ENCODE assay signal across 14 cellular contexts in genomic region chr1:151822404-151822803, GRCh38. TPM values are rescaled to one million over a fixed set of nuclear protein-coding genes. Genes with fewer than 3 reads are reported as not detected.
DNase-seq lines count a peak whose midpoint lies in the region; ATAC-seq and TF ChIP-seq lines count a peak whose summit lies in the region.
"Had no signal": no experiment of that assay in that cellular context is flagged by ENCODE, and none has a peak within 500 bp of the region (broad histone marks: within the 10 kb centered on the region; RNA-seq: fewer than 3 reads in every experiment).

No MANE protein-coding gene starts in this region.

- H3K27me3 ChIP-seq in CD8-positive, alpha-beta memory T cell (ENCODE audit: insufficient read depth, low read length, poor library complexity, severe bottlenecking) = no peaks in the 10 kb centered on the region
- no peaks in the 10 kb centered on the region for H3K27me3 ChIP-seq in foreskin keratinocyte
- H3K27me3 ChIP-seq: ovary had no signal

- H3K9me3 Mint-ChIP-seq in CD8-positive, alpha-beta memory T cell = no peaks in the 10 kb centered on the region

- peaks cover 0 to 8% (median 0%) of the 10 kb centered on the region in 3 donors for H3K36me3 Mint-ChIP-seq in CD8-positive, alpha-beta memory T cell
- peaks cover 11% of the 10 kb centered on the region for H3K36me3 Mint-ChIP-seq in T-helper 17 cell (ENCODE audit: low read depth)

- peaks cover 41% of the 10 kb centered on the region for H3K4me1 ChIP-seq in CD8-positive, alpha-beta memory T cell (ENCODE audit: insufficient read depth, low read length)
- H3K4me1 ChIP-seq in foreskin keratinocyte = no peaks in the 10 kb centered on the region

- peak overlapping the region; percentile 29 to 97 (median 87) for H3K4me3 Mint-ChIP-seq in CD8-positive, alpha-beta memory T cell
- H3K4me3 Mint-ChIP-seq in T-helper 17 cell = peak overlapping the region; percentile 97

- no peak overlapping the region for H3K4me3 ChIP-seq in CD8-positive, alpha-beta memory T cell (ENCODE audit: low read length)
- H3K4me3 ChIP-seq: ovary had no signal

- no peaks in the 10 kb centered on the region for H3K36me3 ChIP-seq in CD8-positive, alpha-beta memory T cell (ENCODE audit: insufficient read depth, low read length)
- H3K36me3 ChIP-seq: ovary had no signal

- H3K9me3 ChIP-seq in CD8-positive, alpha-beta memory T cell (ENCODE audit: low read length) = no peaks in the 10 kb centered on the region
- no peaks in the 10 kb centered on the region for H3K9me3 ChIP-seq in T-helper 17 cell (ENCODE audit: control insufficient read depth, low read length, poor library complexity, severe bottlenecking)
- H3K9me3 ChIP-seq: ovary had no signal

- CTCF ChIA-PET in CD8-positive, alpha-beta memory T cell (lab: Charles Lee) = interaction anchor here (2.0 kb wide), 1 partner anchor 11 kb away, joined by 7 read pairs; no protein-coding TSS in a partner anchor

- POLR2A ChIA-PET in CD8-positive, alpha-beta memory T cell (lab: Charles Lee) = no interaction called here

- peaks cover 51 to 58% (median 58%) of the 10 kb centered on the region in 3 donors for H3K4me1 Mint-ChIP-seq in CD8-positive, alpha-beta memory T cell
- H3K4me1 Mint-ChIP-seq in T-helper 17 cell = peaks cover 77% of the 10 kb centered on the region

- H3K27me3 Mint-ChIP-seq in CD8-positive, alpha-beta memory T cell = no peaks in the 10 kb centered on the region
- no peaks in the 10 kb centered on the region for H3K27me3 Mint-ChIP-seq in T-helper 17 cell

- no peak overlapping the region for H3K27ac ChIP-seq in CD8-positive, alpha-beta memory T cell (ENCODE audit: low read depth, low read length)
- H3K27ac ChIP-seq in foreskin keratinocyte = no peak overlapping the region
- H3K27ac ChIP-seq: ovary had no signal

- TF ChIP-seq CTCF in foreskin keratinocyte (conservative IDR thresholded peaks at IDR 0.05) = no peak

- peak overlapping the region in 7 of 8 donors; percentile 54 to 98 (median 89) for H3K27ac Mint-ChIP-seq in CD8-positive, alpha-beta memory T cell
- H3K27ac Mint-ChIP-seq in T-helper 17 cell = peak overlapping the region; percentile 98

- no peak for DNase-seq in CD8-positive, alpha-beta memory T cell
- DNase-seq in T-helper 17 cell (peak in 1 of 3 donors; percentile 48), NCI-H345 (lab: John Stamatoyannopoulos, UW) (no peak), foreskin keratinocyte (no peak)
- peak; percentile 36 for DNase-seq in activated naive CD4-positive, alpha-beta T cell treated with anti-CD3 and anti-CD28 coated beads, Interleukin-2, amount 50 U/mL, for 16 hours
- peak; percentile 56 to 60 for DNase-seq in stimulated activated CD4-positive, alpha-beta T cell treated with anti-CD3 and anti-CD28 coated beads, Interleukin-15, amount 100 ng/mL, for 48 hours (ENCODE audit: low read depth in 2 of 2)
- DNase-seq: NCI-H1105, NCI-H524, ovary, SHP77 treated with DMSO at 0.1 percent for 48 hours had no signal

- peak; percentile 24 for ATAC-seq in T-helper 17 cell
- ATAC-seq in foreskin keratinocyte = no peak
- ATAC-seq in GM21528 (IDR thresholded peaks at IDR 0.05; ENCODE audit: low FRiP score, unreplicated experiment) = no peak
- ATAC-seq in HG03135 (IDR thresholded peaks at IDR 0.05; ENCODE audit: unreplicated experiment) = no peak

RNA-seq across cellular contexts. Expression of gene RORC, which starts 9.2 kb away (rescaled TPM):
- 1 to 10 TPM; 1.3 to 1.5 TPM for total RNA-seq in CD8-positive, alpha-beta memory T cell
- 46.4 TPM for polyA plus RNA-seq in CD8-positive, alpha-beta memory T cell
- total RNA-seq in T-helper 17 cell = 10 to 100 TPM; 38.4 to 42.5 TPM
- not detected in 2 replicates for total RNA-seq in foreskin keratinocyte
- polyA plus RNA-seq in foreskin keratinocyte = 0.02 TPM in 1 of 2 replicates, not detected in the other
- polyA plus RNA-seq: BJ had no signal

RNA-seq across cellular contexts. Expression of gene LINGO4, which starts 17.2 kb away (rescaled TPM):
- total RNA-seq in CD8-positive, alpha-beta memory T cell = under 1 TPM in 1 of 2 experiments, not detected in 1; 0.09 TPM
- 0.28 TPM for polyA plus RNA-seq in CD8-positive, alpha-beta memory T cell
- 1 to 10 TPM in 1 of 2 donors, under 1 TPM in 1; 0.77 to 1.6 TPM for total RNA-seq in T-helper 17 cell
- not detected in 2 replicates for total RNA-seq in foreskin keratinocyte
- not detected in 2 replicates for polyA plus RNA-seq in foreskin keratinocyte
- total RNA-seq: temporal lobe had no signal
- polyA plus RNA-seq: BJ, ovary had no signal

RNA-seq across cellular contexts. Expression of gene C2CD4D, which starts 17.2 kb away (rescaled TPM):
- total RNA-seq in CD8-positive, alpha-beta memory T cell = 1 to 10 TPM; 1.9 to 2.0 TPM
- 3.7 TPM for polyA plus RNA-seq in CD8-positive, alpha-beta memory T cell
- total RNA-seq in T-helper 17 cell = 1 to 10 TPM; 1.9 to 2.3 TPM
- 0.18 TPM in 1 of 2 replicates, not detected in the other for total RNA-seq in foreskin keratinocyte
- 0.14 and 0.19 TPM in 2 replicates for polyA plus RNA-seq in foreskin keratinocyte
- total RNA-seq: temporal lobe had no signal
- polyA plus RNA-seq: BJ had no signal

RNA-seq across cellular contexts. Expression of gene THEM5, which starts 31.1 kb away (rescaled TPM):
- total RNA-seq in CD8-positive, alpha-beta memory T cell = not detected
- 0.38 TPM for polyA plus RNA-seq in CD8-positive, alpha-beta memory T cell
- total RNA-seq in T-helper 17 cell (under 1 TPM in 1 of 2 donors, not detected in 1; 0.89 TPM), foreskin keratinocyte (not detected in 2 replicates)
- 0.08 TPM in 1 of 2 replicates, not detected in the other for polyA plus RNA-seq in foreskin keratinocyte
- total RNA-seq: ovary, temporal lobe had no signal
- polyA plus RNA-seq: BJ had no signal

RNA-seq across cellular contexts. Expression of gene TDRKH, which starts 32.1 kb away (rescaled TPM):
- 10 to 100 TPM; 16.4 to 17.4 TPM for total RNA-seq in CD8-positive, alpha-beta memory T cell
- 20.5 TPM for polyA plus RNA-seq in CD8-positive, alpha-beta memory T cell
- total RNA-seq in T-helper 17 cell = 10 to 100 TPM; 11.3 to 17.7 TPM
- 9.4 and 12.4 TPM in 2 replicates for total RNA-seq in foreskin keratinocyte
- polyA plus RNA-seq in foreskin keratinocyte = 5.2 and 6.2 TPM in 2 replicates

Comparison
In these comparisons a context has a peak if more than half of its experiments do, and no peak if none do; other contexts are left out.
1. DNase-seq: peak in activated naive CD4-positive, alpha-beta T cell treated with anti-CD3 and anti-CD28 coated beads, Interleukin-2, amount 50 U/mL, for 16 hours (single experiment) and stimulated activated CD4-positive, alpha-beta T cell treated with anti-CD3 and anti-CD28 coated beads, Interleukin-15, amount 100 ng/mL, for 48 hours (2 of 2); none in CD8-positive, alpha-beta memory T cell (0 of 5), NCI-H345 (single experiment) and foreskin keratinocyte (0 of 2).
2. RNA of gene RORC, which starts 9.2 kb away (total RNA-seq): 38.4 to 42.5 TPM in T-helper 17 cell; 1.3 to 1.5 TPM in CD8-positive, alpha-beta memory T cell and not detected in foreskin keratinocyte; every median in the first group is over 10 times any median in the second.